In genomic region chr3:171328419-171329082, GRCh38 we compare ENCODE assay signal across 9 cellular contexts.
DNase-seq lines count a peak whose midpoint lies in the region; ATAC-seq and TF ChIP-seq lines count a peak whose summit lies in the region.
"Had no signal": no experiment of that assay in that cellular context is flagged by ENCODE, and none has a peak within 500 bp of the region (broad histone marks: within the 10 kb centered on the region; RNA-seq: fewer than 3 reads in every experiment).

No MANE protein-coding gene starts in this region.

- no peaks in the 10 kb centered on the region for H3K9me3 ChIP-seq in right cardiac atrium (ENCODE audit: control insufficient read depth, low read length)
- H3K9me3 ChIP-seq in uterus, result no peaks in the 10 kb centered on the region

- H3K36me3 ChIP-seq in uterus, result no peaks in the 10 kb centered on the region

- TF ChIP-seq POLR2A in NB4 (IDR thresholded peaks at IDR 0.05; ENCODE audit: extremely low read depth, insufficient read length) (no peak), uterus (IDR thresholded peaks at IDR 0.05) (no peak)

- WGBS in right cardiac atrium, result 56% methylated on average over 3 of the region's 3 CpGs

- H3K27ac ChIP-seq in right cardiac atrium (ENCODE audit: low read length) (no peak overlapping the region), uterus (peak overlapping the region; percentile 21 to 30)

- DNase-seq in GDM1 (lab: John Stamatoyannopoulos, UW) (peak; percentile 32), NB4 (ENCODE audit: low read depth) (peak; percentile 78), activated T-cell treated with anti-CD3 and anti-CD28 coated beads for 4 hours (peak; percentile 6), right cardiac atrium (peak in 1 of 3 donors; percentile 49), uterus (no peak), NCI-H226 (no peak), GM13977 (ENCODE audit: low spot score) (no peak)
- DNase-seq: stimulated activated naive B cell treated with anti-CD40 and anti-IgM and Interleukin-4, amounts not matched to agents 10 μg/mL and 1 μg/mL and 100 μg/mL, for 72 hours had no signal

- no peaks in the 10 kb centered on the region for H3K27me3 ChIP-seq in right cardiac atrium (ENCODE audit: control insufficient read depth, insufficient read depth)
- no peaks in the 10 kb centered on the region for H3K27me3 ChIP-seq in uterus

- in situ Hi-C loops in GM13977 (cut with MboI; ENCODE audit: low pct_unique_long_range_greater_than_20kb, low sequenced_read_pairs, unreplicated experiment), result no loop called here

- intact Hi-C loops in right cardiac atrium (cut with DNase I), result loop anchor here in 1 of 4 donors (10.0 kb wide), 1 partner anchor 126 kb away; no protein-coding TSS in a partner anchor
- intact Hi-C loops in uterus (cut with DNase I; ENCODE audit: low total_unique reads), result no loop called here

- TF ChIP-seq CTCF in NB4 (IDR thresholded peaks at IDR 0.05; ENCODE audit: low read depth, low read length) (peak; percentile 21), uterus (IDR thresholded peaks at IDR 0.05) (no peak), GM13977 (IDR thresholded peaks at IDR 0.05; ENCODE audit: extremely low read depth, insufficient read depth, missing control alignments) (no peak)

- H3K4me3 ChIP-seq in NB4 (ENCODE audit: low read depth, low read length), result no peak overlapping the region
- H3K4me3 ChIP-seq in right cardiac atrium (ENCODE audit: low read length), result no peak overlapping the region
- H3K4me3 ChIP-seq in uterus, result no peak overlapping the region

- ATAC-seq in right cardiac atrium (peak; percentile 32 to 39), HG02840 (IDR thresholded peaks at IDR 0.05; ENCODE audit: low FRiP score, unreplicated experiment) (no peak)

- H3K4me1 ChIP-seq in right cardiac atrium (ENCODE audit: control insufficient read depth, insufficient read depth, low read length) (peaks cover 2% of the 10 kb centered on the region), uterus (peaks cover 0 to 8% of the 10 kb centered on the region in 2 donors)

Comparison
In these comparisons a context has a peak if more than half of its experiments do, and no peak if none do; other contexts are left out.
1. DNase-seq: peak in GDM1 (single experiment), NB4 (single experiment) and activated T-cell treated with anti-CD3 and anti-CD28 coated beads for 4 hours (single experiment); none in uterus (0 of 2), NCI-H226 (single experiment) and GM13977 (single experiment).